ENCODE assay signal across 8 cellular contexts in genomic region chr17:29143894-29144293, GRCh38. TPM values are rescaled to one million over a fixed set of nuclear protein-coding genes. Genes with fewer than 3 reads are reported as not detected.
DNase-seq lines count a peak whose midpoint lies in the region; ATAC-seq, FAIRE-seq and TF ChIP-seq lines count a peak whose summit lies in the region.

No MANE protein-coding gene starts in this region.

- no peaks in the 10 kb centered on the region for H4K20me1 ChIP-seq in OCI-LY7 (ENCODE audit: insufficient read depth, low read length)
- H4K20me1 ChIP-seq in H1 (replicated peaks in 1 of 2; ENCODE audit: control insufficient read depth in 1 of 2, insufficient read depth in 2 of 2, low read length in 2 of 2): peaks cover 0 to 15% of the 10 kb centered on the region in 2 experiments

- H2AFZ ChIP-seq in OCI-LY7 (ENCODE audit: low read length) (no peak overlapping the region), H1 (ENCODE audit: low read length) (no peak overlapping the region)

- H3K36me3 ChIP-seq in OCI-LY7 (ENCODE audit: insufficient read depth, low read length) (no peaks in the 10 kb centered on the region), H1 (ENCODE audit: control insufficient read depth in 2 of 4, insufficient read depth in 4 of 4, low read length in 3 of 4) (no peaks in the 10 kb centered on the region)

- TF ChIP-seq POLR2A in H1 (IDR thresholded peaks at IDR 0.05; ENCODE audit: control extremely low read depth in 1 of 2, low read depth in 2 of 2, low read length in 2 of 2): no peak

- DNase-seq in AG09319 (ENCODE audit: extremely low read depth, low read depth) (no peak), OCI-LY7 (ENCODE audit: low spot score) (peak; percentile 59), H1 (ENCODE audit: low read depth in 1 of 2, low spot score in 2 of 2) (no peak), retina (peak; percentile 67)
- DNase-seq in stimulated activated CD8-positive, alpha-beta memory T cell treated with anti-CD3 and anti-CD28 coated beads, Interleukin-4, amount 100 ng/mL, for 48 hours: no peak
- no peak for DNase-seq in activated naive CD4-positive, alpha-beta T cell treated with anti-CD3 and anti-CD28 coated beads, Interleukin-2, amount 50 U/mL, for 72 hours (ENCODE audit: low spot score in 2 of 2)

- no peak overlapping the region for H2BK15ac ChIP-seq in H1 (ENCODE audit: low read length)

- TF ChIP-seq CTCF in AG09319 (IDR thresholded peaks at IDR 0.05; ENCODE audit: low read depth, low read length) (peak; percentile 53), GM12873 (IDR thresholded peaks at IDR 0.05; ENCODE audit: insufficient read depth, low read depth, low read length, missing control alignments) (peak; percentile 59), OCI-LY7 (conservative IDR thresholded peaks at IDR 0.05; ENCODE audit: low read length) (peak; percentile 70), H1 (IDR thresholded peaks at IDR 0.05; ENCODE audit: control extremely low read depth in 1 of 3, insufficient read depth in 1 of 3, low read depth in 1 of 3, low read length in 3 of 3) (peak; percentile 53 to 68 (median 56))

- peak overlapping the region in 1 of 2 donors; percentile 40 for H3K27ac Mint-ChIP-seq in activated naive CD4-positive, alpha-beta T cell treated with anti-CD3 and anti-CD28 coated beads, Interleukin-2, amount 50 U/mL, for 72 hours

- no peak overlapping the region for H2BK5ac ChIP-seq in H1 (ENCODE audit: low read depth, low read length)

- H3K79me1 ChIP-seq in H1 (ENCODE audit: low read depth, low read length): peaks cover 2% of the 10 kb centered on the region; the same call in 1 of the 2 replicates

- WGBS in H1 (ENCODE audit: extremely low coverage in 1 of 2, insufficient coverage in 1 of 2, insufficient read length in 1 of 2, insufficient replicate concordance in 2 of 2, low coverage in 1 of 2, low lambda C conversion rate in 2 of 2, missing lambda C conversion rate in 1 of 2), 2 experiments: 64% methylated on average over 2 of the region's 2 CpGs; no CpG with 5 or more reads in 1 of the 2 experiments

- H3K4me3 ChIP-seq in OCI-LY7 (ENCODE audit: low read depth, low read length, poor library complexity, severe bottlenecking): no peak overlapping the region
- no peak overlapping the region for H3K4me3 ChIP-seq in H1 (ENCODE audit: extremely low read depth in 1 of 4, insufficient read depth in 2 of 4, low read depth in 3 of 4, low read length in 4 of 4)

- peaks cover 8% of the 10 kb centered on the region; the same call in 1 of the 2 replicates for H3K79me2 ChIP-seq in OCI-LY7 (ENCODE audit: insufficient read depth, low read depth, low read length)
- 0 out of 4 replicates have a peak, but pooled peaks cover 0 to 3% of the 10 kb centered on the region in 2 experiments for H3K79me2 ChIP-seq in H1 (ENCODE audit: control insufficient read depth in 1 of 2, insufficient read depth in 2 of 2, low read length in 2 of 2)

- H3K4me1 ChIP-seq in OCI-LY7 (ENCODE audit: insufficient read depth, low read length, poor library complexity, severe bottlenecking) (peaks cover 55% of the 10 kb centered on the region), H1 (replicated peaks in 1 of 4; ENCODE audit: control insufficient read depth in 3 of 4, insufficient read depth in 4 of 4, low read length in 3 of 4) (peaks cover 8 to 25% (median 14%) of the 10 kb centered on the region in 4 experiments)

- CTCF ChIA-PET in OCI-LY7 (lab: Charles Lee; ENCODE audit: unreplicated experiment): interaction anchor here (1.4 kb wide), 1 partner anchor 20 kb away, joined by 5 read pairs; no protein-coding TSS in a partner anchor
- CTCF ChIA-PET in H1 (lab: Charles Lee; ENCODE audit: partially characterized antibody): interaction anchor here (0.8 to 34.4 kb wide), 12 partner anchors 9 to 191 kb away, joined by 3 to 731 read pairs (median 4); partner anchors contain the start of gene MYO18A

- FAIRE-seq in H1 (lab: Jason Lieb, UNC): no peak

- no peak overlapping the region for H3K56ac ChIP-seq in H1 (replicated peaks; ENCODE audit: insufficient read length, low read depth, low read length)

- H3K9me3 ChIP-seq in OCI-LY7 (ENCODE audit: low read length) (no peaks in the 10 kb centered on the region), H1 (ENCODE audit: insufficient read depth in 2 of 2, low read depth in 1 of 2, low read length in 1 of 2) (no peaks in the 10 kb centered on the region)

- H3K4ac ChIP-seq in H1 (replicated peaks; ENCODE audit: insufficient read length, low read depth, low read length): no peak overlapping the region

- BruUV-seq in OCI-LY7 (replicated peaks; lab: Mats Ljungman, UMichigan): no TSS peak

- no peak for ATAC-seq in GM18520 (IDR thresholded peaks at IDR 0.05; ENCODE audit: unreplicated experiment)
- no peak for ATAC-seq in activated naive CD4-positive, alpha-beta T cell treated with anti-CD3 and anti-CD28 coated beads, Interleukin-2, amount 50 U/mL, for 72 hours

- H2BK20ac ChIP-seq in H1 (ENCODE audit: low read length): no peak overlapping the region

- H3K14ac ChIP-seq in H1 (ENCODE audit: insufficient read length): no peak overlapping the region

- H4K5ac ChIP-seq in H1 (ENCODE audit: insufficient read length, low read depth, low read length): no peak overlapping the region

- intact Hi-C loops in OCI-LY7 (cut with micrococcal nuclease; ENCODE audit: unreplicated experiment): loop anchor here (10.0 kb wide), 2 partner anchors 221 to 421 kb away; partner anchors contain the start of genes ABHD15 and TP53I13

- peak overlapping the region; percentile 18; the same call in 1 of the 2 replicates for H3K4me2 ChIP-seq in OCI-LY7 (ENCODE audit: low read length)
- no peak overlapping the region for H3K4me2 ChIP-seq in H1 (ENCODE audit: insufficient read depth in 1 of 2, low read depth in 2 of 2, low read length in 2 of 2)

- H3K18ac ChIP-seq in H1 (ENCODE audit: extremely low read depth, low read length): no peak overlapping the region

- peak in 1 of 2 experiments; percentile 45; a peak in 2 of 4 replicates for TF ChIP-seq RAD21 in H1 (IDR thresholded peaks at IDR 0.05 in 1 of 2, conservative IDR thresholded peaks at IDR 0.05 in 1 of 2; ENCODE audit: low read depth in 2 of 2, low read length in 2 of 2)

- no peak overlapping the region for H3K27ac ChIP-seq in OCI-LY7 (ENCODE audit: low read depth, low read length, poor library complexity, severe bottlenecking)
- H3K27ac ChIP-seq in H1 (ENCODE audit: low read depth, low read length): no peak overlapping the region

- POLR2A ChIA-PET in OCI-LY7 (lab: Charles Lee): interaction anchor here (0.5 to 1.6 kb wide), 3 partner anchors 13 to 191 kb away, joined by 3 to 4 read pairs (median 3); no protein-coding TSS in a partner anchor
- POLR2A ChIA-PET in H1 (lab: Charles Lee; ENCODE audit: partially characterized antibody): no interaction called here

- no peak for TF ChIP-seq EP300 in H1 (IDR thresholded peaks at IDR 0.05; ENCODE audit: borderline replicate concordance in 1 of 2, low read depth in 2 of 2, low read length in 2 of 2)

- H3K23me2 ChIP-seq in H1 (ENCODE audit: low read depth, low read length): 0 out of 2 replicates have a peak, but pooled peaks cover under 1% of the 10 kb centered on the region

- H3K9ac ChIP-seq in H1 (replicated peaks in 1 of 4; ENCODE audit: extremely low read depth in 1 of 4, low read depth in 3 of 4, low read length in 3 of 4): no peak overlapping the region

- H2BK120ac ChIP-seq in H1 (replicated peaks; ENCODE audit: low read depth, low read length): no peak overlapping the region

- H2AK5ac ChIP-seq in H1 (ENCODE audit: low read depth, low read length): no peak overlapping the region

- H4K91ac ChIP-seq in H1 (replicated peaks; ENCODE audit: insufficient read length, low read length): no peak overlapping the region

- H4K8ac ChIP-seq in H1 (ENCODE audit: extremely low read depth, insufficient read depth, low read length): no peak overlapping the region; the same call in 1 of the 2 replicates

- H3K23ac ChIP-seq in H1 (ENCODE audit: insufficient read length): no peak overlapping the region

- H3K9me2 ChIP-seq in OCI-LY7 (ENCODE audit: insufficient read depth, low read length): no peaks in the 10 kb centered on the region

- H2BK12ac ChIP-seq in H1 (ENCODE audit: low read depth, low read length): no peak overlapping the region

- peaks cover 0 to 8% of the 10 kb centered on the region in 2 donors for H3K36me3 Mint-ChIP-seq in activated naive CD4-positive, alpha-beta T cell treated with anti-CD3 and anti-CD28 coated beads, Interleukin-2, amount 50 U/mL, for 72 hours

- no peaks in the 10 kb centered on the region for H3K9me3 Mint-ChIP-seq in activated naive CD4-positive, alpha-beta T cell treated with anti-CD3 and anti-CD28 coated beads, Interleukin-2, amount 50 U/mL, for 72 hours

- no peaks in the 10 kb centered on the region for H3K27me3 ChIP-seq in H1 (replicated peaks in 1 of 4; ENCODE audit: control insufficient read depth in 3 of 4, extremely low read depth in 1 of 4, insufficient read depth in 3 of 4, low read length in 3 of 4)

TF ChIP-seq in H1, 55 proteins besides CTCF, POLR2A, EP300 and RAD21:
- TF ChIP-seq SIN3A (conservative IDR thresholded peaks at IDR 0.05 in 1 of 2, IDR thresholded peaks at IDR 0.05 in 1 of 2; ENCODE audit: low read depth in 1 of 2, low read length in 2 of 2) (peak; percentile 59 to 70; a peak in 2 of 4 replicates), RXRA (IDR thresholded peaks at IDR 0.05; ENCODE audit: insufficient read depth, low read depth, low read length) (no peak)

RNA-seq across cellular contexts. Expression of gene MYO18A, which starts 36.3 kb away (rescaled TPM):
- total RNA-seq in OCI-LY7 (2014; rRNA removed; shearing (Covaris generic)): 124 and 131 TPM in 2 replicates
- 128 and 143 TPM in 2 replicates for total RNA-seq in OCI-LY7 (2022)
- total RNA-seq in H1 (2021; fragmentation: NEBNext Ultra II Directional; extraction: Animal tissue kit (Norgen Biotek cat#: 25700)): 36.6 and 43.8 TPM in 2 replicates
- 7.6 and 10.1 TPM in 2 replicates for polyA plus RNA-seq in H1 (2011; rRNA removed)
- polyA plus RNA-seq in H1 (2011; cell fraction: cytosol; rRNA removed): 9.6 TPM
- 51.6 TPM for polyA plus RNA-seq in H1 (2011; cell fraction: nucleus; rRNA removed)
- 31.9 to 40.0 TPM (median 35.1 TPM) in 4 replicates for polyA plus RNA-seq in H1 (2012, experiment 1 of 2)
- 14.2 TPM for polyA plus RNA-seq in H1 (2012, experiment 2 of 2)
- 19.0 TPM for polyA plus RNA-seq in H1 (2013, experiment 1 of 2)
- polyA plus RNA-seq in H1 (2013, experiment 2 of 2): 17.7 TPM
- polyA minus RNA-seq in H1 (2011; rRNA and poly(A)+ RNA removed): 23.8 and 33.3 TPM in 2 replicates
- polyA minus RNA-seq in H1 (2011; cell fraction: cytosol; rRNA and poly(A)+ RNA removed): 17.5 TPM
- polyA minus RNA-seq in H1 (2011; cell fraction: nucleus; rRNA and poly(A)+ RNA removed): 36.3 TPM
- 10 to 100 TPM; 38.8 to 62.8 TPM for total RNA-seq in activated naive CD4-positive, alpha-beta T cell treated with anti-CD3 and anti-CD28 coated beads, Interleukin-2, amount 50 U/mL, for 72 hours

Comparison
In these comparisons a context has a peak if more than half of its experiments do, and no peak if none do; other contexts are left out.
1. DNase-seq: peak in OCI-LY7 (single experiment) and retina (single experiment); none in AG09319 (single experiment), H1 (0 of 2), stimulated activated CD8-positive, alpha-beta memory T cell treated with anti-CD3 and anti-CD28 coated beads, Interleukin-4, amount 100 ng/mL, for 48 hours (single experiment) and activated naive CD4-positive, alpha-beta T cell treated with anti-CD3 and anti-CD28 coated beads, Interleukin-2, amount 50 U/mL, for 72 hours (0 of 2).
2. Peak in every context shown above with its lines, with median percentiles within 50 percentile points of each other: CTCF ChIP-seq.